9 cellular contexts compared by ENCODE assay signal in the genomic region with DNA sequence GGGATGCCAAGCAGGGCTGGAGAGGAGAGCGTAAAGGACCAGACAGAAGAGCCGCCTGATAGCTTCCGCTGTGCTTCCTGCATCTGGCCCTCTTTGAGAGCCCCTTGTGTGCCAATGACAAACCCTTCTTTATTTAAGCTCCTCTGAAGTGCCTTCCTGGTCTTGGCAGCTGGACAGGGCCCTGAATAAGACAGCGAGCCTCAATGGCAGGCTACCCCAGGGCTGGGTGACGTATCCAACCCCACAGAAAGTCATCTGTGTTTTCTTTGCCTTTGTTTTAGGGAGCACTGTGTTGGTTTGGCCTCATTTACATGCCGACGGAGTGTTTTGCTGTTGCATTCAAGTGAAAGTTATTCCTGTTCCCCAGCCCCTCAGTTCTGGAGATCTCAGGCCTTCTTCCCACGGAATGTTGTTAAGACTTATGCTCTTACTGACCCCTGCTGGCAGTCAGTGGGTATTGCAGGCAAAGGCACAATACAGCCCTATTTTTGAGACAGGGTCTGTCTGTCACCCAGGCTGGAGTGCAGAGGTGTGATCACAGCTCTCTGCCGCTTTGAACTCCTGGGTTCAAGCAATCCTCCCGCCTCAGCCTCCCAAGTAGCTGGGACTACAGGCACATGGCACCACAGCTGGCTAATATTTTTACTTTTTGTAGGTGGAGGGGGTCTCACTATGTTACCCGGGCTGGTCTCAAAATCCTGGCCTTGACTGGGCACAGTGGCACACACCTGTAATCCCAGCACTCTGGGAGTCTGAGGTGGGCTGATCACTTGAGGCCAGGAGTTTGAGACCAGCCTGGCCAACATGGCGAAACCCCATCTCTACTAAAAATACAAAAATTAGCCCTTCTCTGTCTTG. TPM values are rescaled to one million over a fixed set of nuclear protein-coding genes. Genes with fewer than 3 reads are reported as not detected.
DNase-seq lines count a peak whose midpoint lies in the region; ATAC-seq and TF ChIP-seq lines count a peak whose summit lies in the region.
"Had no signal": no experiment of that assay in that cellular context is flagged by ENCODE, and none has a peak within 500 bp of the region (broad histone marks: within the 10 kb centered on the region; RNA-seq: fewer than 3 reads in every experiment).

No MANE protein-coding gene starts in this region.

- no peaks in the 10 kb centered on the region for H3K36me3 ChIP-seq in mucosa of descending colon (ENCODE audit: low read depth)
- H3K36me3 ChIP-seq in tibial nerve = no peaks in the 10 kb centered on the region

- no peak for TF ChIP-seq POLR2A in tibial nerve (IDR thresholded peaks at IDR 0.05)

- no peak overlapping the region for H3K27ac Mint-ChIP-seq in type B pancreatic cell

- intact Hi-C loops in mucosa of descending colon (cut with DNase I, micrococcal nuclease) = no loop called here

- H3K4me1 ChIP-seq in mucosa of descending colon (ENCODE audit: low read depth) (no peaks in the 10 kb centered on the region), tibial nerve (no peaks in the 10 kb centered on the region)

- H3K9me3 Mint-ChIP-seq in type B pancreatic cell = peaks cover 10% of the 10 kb centered on the region

- TF ChIP-seq CTCF in fibroblast of pulmonary artery (IDR thresholded peaks at IDR 0.05; ENCODE audit: low read length, missing control alignments) = peak; percentile 55
- peak; percentile 84 for TF ChIP-seq CTCF in type B pancreatic cell (conservative IDR thresholded peaks at IDR 0.05)
- no peak for TF ChIP-seq CTCF in mucosa of descending colon (IDR thresholded peaks at IDR 0.05)
- peak in 1 of 5 experiments; percentile 33 for TF ChIP-seq CTCF in tibial nerve (IDR thresholded peaks at IDR 0.05)

- 59 to 66% methylated on average over 12 of the region's 12 CpGs for WGBS in tibial nerve, 2 donors

- H3K4me3 Mint-ChIP-seq in type B pancreatic cell = no peak overlapping the region

- peaks cover 15% of the 10 kb centered on the region for H3K36me3 Mint-ChIP-seq in type B pancreatic cell

- H3K4me1 Mint-ChIP-seq in type B pancreatic cell (ENCODE audit: unreplicated experiment) = peaks cover 3% of the 10 kb centered on the region

- H3K27me3 Mint-ChIP-seq in type B pancreatic cell = no peaks in the 10 kb centered on the region

- DNase-seq in stimulated activated CD4-positive, alpha-beta T cell treated with anti-CD3 and anti-CD28 coated beads, Interleukin-15, amount 100 ng/mL, for 24 hours = peak; percentile 41
- no peak for DNase-seq in stimulated activated CD4-positive, alpha-beta T cell treated with anti-CD3 and anti-CD28 coated beads, Interleukin-4, amount 100 ng/mL, for 1 hour
- DNase-seq in NCI-H69 (lab: John Stamatoyannopoulos, UW) (peak; percentile 21), fibroblast of pulmonary artery (ENCODE audit: low read depth) (no peak), type B pancreatic cell (ENCODE audit: extremely low spot score, unreplicated experiment) (no peak), mucosa of descending colon (no peak), tibial nerve (ENCODE audit: low spot score in 2 of 2) (no peak)
- DNase-seq: NCI-H446 treated with DMSO at 0.1 percent for 48 hours had no signal

- no peak overlapping the region for H3K27ac ChIP-seq in tibial nerve

- TF ChIP-seq EP300 in tibial nerve (IDR thresholded peaks at IDR 0.05) = no peak

- H3K27me3 ChIP-seq in tibial nerve = no peaks in the 10 kb centered on the region

- H3K9me3 ChIP-seq in mucosa of descending colon = peaks cover 17% of the 10 kb centered on the region
- peaks cover 0 to 42% (median 3%) of the 10 kb centered on the region in 4 donors for H3K9me3 ChIP-seq in tibial nerve

- ATAC-seq in GM18517 (IDR thresholded peaks at IDR 0.05; ENCODE audit: unreplicated experiment) (no peak), mucosa of descending colon (no peak)

- H3K4me3 ChIP-seq in fibroblast of pulmonary artery (replicated peaks; ENCODE audit: low read depth, low read length) = no peak overlapping the region
- no peak overlapping the region for H3K4me3 ChIP-seq in mucosa of descending colon
- H3K4me3 ChIP-seq in tibial nerve = no peak overlapping the region

RNA-seq across cellular contexts. Expression of a gene that starts 16.8 kb away (rescaled TPM):
- total RNA-seq in type B pancreatic cell (ENCODE audit: low replicate concordance) (1.4 and 5.6 TPM in 2 replicates), mucosa of descending colon (not detected), tibial nerve (not detected)

Comparison
In these comparisons a context has a peak if more than half of its experiments do, and no peak if none do; other contexts are left out.
1. DNase-seq: peak in stimulated activated CD4-positive, alpha-beta T cell treated with anti-CD3 and anti-CD28 coated beads, Interleukin-15, amount 100 ng/mL, for 24 hours (single experiment) and NCI-H69 (single experiment); none in stimulated activated CD4-positive, alpha-beta T cell treated with anti-CD3 and anti-CD28 coated beads, Interleukin-4, amount 100 ng/mL, for 1 hour (single experiment), fibroblast of pulmonary artery (single experiment), type B pancreatic cell (single experiment), mucosa of descending colon (0 of 3) and tibial nerve (0 of 2).